ENCODE assay signal across 1 cellular context in genomic region chr20:17916365-17916996, GRCh38.
TF ChIP-seq lines count a peak whose summit lies in the region.

No MANE protein-coding gene starts in this region.

TF ChIP-seq in GM12878, 131 proteins besides CTCF, POLR2A, EP300 and RAD21:
- TF ChIP-seq RBBP5 (conservative IDR thresholded peaks at IDR 0.05) (no peak), RELB (IDR thresholded peaks at IDR 0.05; ENCODE audit: low read depth) (no peak), ZNF622 (IDR thresholded peaks at IDR 0.05) (no peak), SREBF1 (IDR thresholded peaks at IDR 0.05; ENCODE audit: low read length) (no peak), MEF2B (IDR thresholded peaks at IDR 0.05; ENCODE audit: partially characterized antibody, poor library complexity, severe bottlenecking) (no peak), RUNX3 (IDR thresholded peaks at IDR 0.05; ENCODE audit: low read length) (no peak), ELK1 (IDR thresholded peaks at IDR 0.05; ENCODE audit: low read depth, low read length) (no peak), RCOR1 (conservative IDR thresholded peaks at IDR 0.05; ENCODE audit: low read depth, low read length) (no peak), SMAD1 (IDR thresholded peaks at IDR 0.05; ENCODE audit: low read depth, partially characterized antibody) (no peak), ZNF592 (IDR thresholded peaks at IDR 0.05) (no peak), CUX1 (IDR thresholded peaks at IDR 0.05; ENCODE audit: insufficient replicate concordance, low read depth, low read length) (no peak), MTA2 (IDR thresholded peaks at IDR 0.05; ENCODE audit: low read depth) (no peak), BMI1 (IDR thresholded peaks at IDR 0.05; ENCODE audit: borderline replicate concordance) (no peak), FOXK2 (IDR thresholded peaks at IDR 0.05) (no peak), SPI1 (IDR thresholded peaks at IDR 0.05; ENCODE audit: borderline replicate concordance, insufficient read depth, low read depth, low read length) (no peak), BHLHE40 (IDR thresholded peaks at IDR 0.05; ENCODE audit: borderline replicate concordance in 1 of 2, low read depth in 2 of 2, low read length in 1 of 2) (no peak), ZBTB33 (IDR thresholded peaks at IDR 0.05) (no peak), E2F8 (IDR thresholded peaks at IDR 0.05; ENCODE audit: low read depth, partially characterized antibody) (no peak), ZZZ3 (IDR thresholded peaks at IDR 0.05; ENCODE audit: control insufficient read depth, insufficient read length, low read depth) (no peak), CREB1 (IDR thresholded peaks at IDR 0.05; ENCODE audit: low read depth) (no peak)
TF ChIP-seq in GM12878: peak in this region for 0.
